Comparison of ENCODE assay signal across 16 cellular contexts in the genomic region with DNA sequence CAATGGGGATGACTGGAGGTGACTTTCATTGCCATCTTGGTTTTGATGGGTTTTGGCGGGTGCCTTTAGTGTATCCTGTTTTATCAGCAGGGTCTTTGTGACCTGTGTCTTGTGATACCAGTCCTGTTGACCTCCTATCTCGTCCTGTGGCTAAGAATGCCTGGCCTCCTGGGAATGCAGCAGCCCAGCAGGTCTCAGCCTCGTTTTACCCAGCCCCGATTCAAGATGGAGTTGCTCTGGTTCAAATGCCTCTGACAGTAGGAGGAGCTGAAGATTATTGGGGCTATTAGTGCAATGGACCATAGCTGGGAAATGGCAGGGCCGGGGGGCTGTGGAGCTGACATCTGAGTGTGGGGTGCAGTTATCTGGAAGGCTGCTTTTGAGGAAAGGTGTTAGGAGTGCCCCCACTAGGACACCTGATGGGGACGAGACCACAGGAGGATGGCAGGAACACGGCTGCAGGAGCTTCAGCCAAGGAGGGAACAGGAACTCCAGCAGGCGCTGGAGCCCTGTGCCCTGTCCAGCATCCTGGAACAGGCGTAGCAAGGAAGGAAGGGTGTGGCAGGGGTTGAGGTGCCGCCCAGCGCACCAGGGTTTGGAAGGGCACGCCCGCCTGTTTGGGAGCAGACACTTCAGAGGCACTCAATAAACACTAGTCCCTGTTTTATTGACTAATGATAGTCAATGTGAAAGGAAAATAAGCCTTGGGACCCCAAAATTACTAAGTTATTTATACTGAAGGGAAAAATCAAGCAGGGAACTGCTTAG.
"Had no signal": no experiment of that assay in that cellular context is flagged by ENCODE, and none has a peak within 500 bp of the region (broad histone marks: within the 10 kb centered on the region; RNA-seq: fewer than 3 reads in every experiment).

No MANE protein-coding gene starts in this region.

- H3K4me3 Mint-ChIP-seq: activated CD4-positive, alpha-beta T cell treated with anti-CD3 and anti-CD28 coated beads, Interleukin-2, amount 10 ng/mL, durations not matched to agents 7 days and 5 days; activated naive CD8-positive, alpha-beta T cell; activated T-cell treated with anti-CD3 and anti-CD28 coated beads, Interleukin-2, amount 50 U/mL, for 72 hours; effector memory CD8-positive, alpha-beta T cell; neural crest cell; stimulated activated naive CD8-positive, alpha-beta T cell treated with anti-CD3 and anti-CD28 coated beads, Interleukin-15, amount 100 ng/mL, for 72 hours had no signal

- H3K36me3 Mint-ChIP-seq: activated naive CD8-positive, alpha-beta T cell had no signal

- H3K36me3 ChIP-seq: prostate gland, right lobe of liver had no signal

- H3K27me3 ChIP-seq: right lobe of liver had no signal

- H3K27me3 Mint-ChIP-seq: activated CD4-positive, alpha-beta T cell treated with anti-CD3 and anti-CD28 coated beads, Interleukin-2, amount 10 ng/mL, durations not matched to agents 7 days and 5 days; activated naive CD8-positive, alpha-beta T cell had no signal

- H3K4me1 ChIP-seq: prostate gland, right lobe of liver had no signal

- H3K9me3 ChIP-seq: prostate gland, right lobe of liver had no signal

- H3K4me3 ChIP-seq: lung, prostate gland, right lobe of liver had no signal

- H3K9me3 Mint-ChIP-seq: effector memory CD8-positive, alpha-beta T cell had no signal

- H3K4me1 Mint-ChIP-seq: neural crest cell had no signal

- DNase-seq: activated CD4-positive, alpha-beta T cell treated with anti-CD3 and anti-CD28 coated beads, Interleukin-2, amount 10 ng/mL, durations not matched to agents 7 days and 5 days; activated CD4-positive, CD25-positive, alpha-beta regulatory T cell; activated effector memory CD4-positive, alpha-beta T cell treated with anti-CD3 and anti-CD28 coated beads, Interleukin-2, amount 50 U/mL, for 16 hours; activated T-cell treated with anti-CD3 and anti-CD28 coated beads, Interleukin-2, amount 50 U/mL, for 72 hours; effector memory CD8-positive, alpha-beta T cell; foreskin fibroblast; midbrain; small intestine; stimulated activated CD4-positive, alpha-beta T cell treated with anti-CD3 and anti-CD28 coated beads, Interleukin-4, amount 100 ng/mL, for 1 hour; stimulated activated naive CD8-positive, alpha-beta T cell treated with anti-CD3 and anti-CD28 coated beads, Interleukin-15, amount 100 ng/mL, for 72 hours; SW 1271 had no signal

- H3K27ac ChIP-seq: prostate gland, right lobe of liver had no signal

- H3K27ac Mint-ChIP-seq: activated CD4-positive, alpha-beta T cell treated with anti-CD3 and anti-CD28 coated beads, Interleukin-2, amount 10 ng/mL, durations not matched to agents 7 days and 5 days; activated naive CD8-positive, alpha-beta T cell; activated T-cell treated with anti-CD3 and anti-CD28 coated beads, Interleukin-2, amount 50 U/mL, for 72 hours; effector memory CD8-positive, alpha-beta T cell; stimulated activated naive CD8-positive, alpha-beta T cell treated with anti-CD3 and anti-CD28 coated beads, Interleukin-15, amount 100 ng/mL, for 72 hours had no signal

- ATAC-seq: activated T-cell treated with anti-CD3 and anti-CD28 coated beads, Interleukin-2, amount 50 U/mL, for 72 hours; effector memory CD8-positive, alpha-beta T cell; stimulated activated naive CD8-positive, alpha-beta T cell treated with anti-CD3 and anti-CD28 coated beads, Interleukin-15, amount 100 ng/mL, for 72 hours had no signal
